In the genomic region with DNA sequence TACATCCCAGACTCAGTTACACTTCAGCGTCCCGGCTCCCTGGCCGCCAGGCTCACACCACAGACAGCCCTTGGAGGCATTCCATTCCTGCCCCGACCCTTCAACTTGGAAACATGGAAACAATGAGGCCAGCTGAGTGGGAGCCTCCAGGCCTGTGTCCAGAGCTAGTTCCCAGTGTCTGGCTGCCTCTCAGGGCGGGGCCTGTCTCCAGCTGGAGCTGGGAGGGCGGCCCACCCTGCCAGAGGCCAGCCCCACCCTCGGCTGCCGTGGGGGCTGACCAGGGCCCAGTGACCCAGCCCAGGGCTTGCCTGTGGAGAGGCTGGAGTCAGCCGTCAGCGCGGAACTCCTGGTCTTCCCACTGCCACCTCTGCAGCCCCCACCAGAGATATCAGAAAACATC, we compare ENCODE assay signal across 10 cellular contexts. TPM values are rescaled to one million over a fixed set of nuclear protein-coding genes. Genes with fewer than 3 reads are reported as not detected.
A peak's percentile ranks its signal among the peaks of the same experiment; 100 is the strongest.
DNase-seq lines count a peak whose midpoint lies in the region; ATAC-seq and TF ChIP-seq lines count a peak whose summit lies in the region.
"Had no signal": no experiment of that assay in that cellular context is flagged by ENCODE, and none has a peak within 500 bp of the region (broad histone marks: within the 10 kb centered on the region; RNA-seq: fewer than 3 reads in every experiment).

No MANE protein-coding gene starts in this region.

- H3K4me1 Mint-ChIP-seq in stimulated activated effector memory CD8-positive, alpha-beta T cell treated with anti-CD3 and anti-CD28 coated beads, Interleukin-12 subunit alpha, Interleukin-12 subunit beta, amount 100 ng/mL, for 72 hours, result peaks cover 13% of the 10 kb centered on the region
- H3K4me1 Mint-ChIP-seq: activated naive CD4-positive, alpha-beta T cell treated with anti-CD3 and anti-CD28 coated beads, Interleukin-2, amount 50 U/mL, for 24 hours had no signal

- no peaks in the 10 kb centered on the region for H3K9me3 ChIP-seq in HEK293 (ENCODE audit: control insufficient read depth, insufficient read depth, low read depth, low read length)
- H3K9me3 ChIP-seq in esophagus (ENCODE audit: control insufficient read depth in 2 of 2, insufficient read depth in 1 of 2, low read depth in 1 of 2, low read length in 1 of 2), result no peaks in the 10 kb centered on the region
- no peaks in the 10 kb centered on the region for H3K9me3 ChIP-seq in lower lobe of right lung

- peaks cover 30% of the 10 kb centered on the region for H3K36me3 Mint-ChIP-seq in stimulated activated effector memory CD8-positive, alpha-beta T cell treated with anti-CD3 and anti-CD28 coated beads, Interleukin-12 subunit alpha, Interleukin-12 subunit beta, amount 100 ng/mL, for 72 hours
- H3K36me3 Mint-ChIP-seq: activated naive CD4-positive, alpha-beta T cell treated with anti-CD3 and anti-CD28 coated beads, Interleukin-2, amount 50 U/mL, for 24 hours had no signal

- H3K4me1 ChIP-seq in HEK293 (ENCODE audit: control insufficient read depth, insufficient read depth, low read length) (no peaks in the 10 kb centered on the region), esophagus (ENCODE audit: control insufficient read depth in 2 of 2, insufficient read depth in 2 of 2, low read length in 1 of 2) (peaks cover 16 to 35% of the 10 kb centered on the region in 2 donors), lower lobe of right lung (peaks cover 66% of the 10 kb centered on the region)

- H3K27ac ChIP-seq in HEK293 (ENCODE audit: extremely low read depth, low read depth, low read length) (no peak overlapping the region), esophagus (ENCODE audit: low read depth in 2 of 2, low read length in 1 of 2) (peak overlapping the region; percentile 47 to 70), lower lobe of right lung (peak overlapping the region; percentile 78)

- no peak for TF ChIP-seq CTCF in HEK293 (tag by site-specific recombination; IDR thresholded peaks at IDR 0.05)
- no peak for TF ChIP-seq CTCF in lower lobe of right lung (IDR thresholded peaks at IDR 0.05)

- no peak overlapping the region for H3K4me3 Mint-ChIP-seq in stimulated activated effector memory CD8-positive, alpha-beta T cell treated with anti-CD3 and anti-CD28 coated beads, Interleukin-12 subunit alpha, Interleukin-12 subunit beta, amount 100 ng/mL, for 72 hours
- H3K4me3 Mint-ChIP-seq: activated naive CD4-positive, alpha-beta T cell treated with anti-CD3 and anti-CD28 coated beads, Interleukin-2, amount 50 U/mL, for 24 hours had no signal

- H3K9me3 Mint-ChIP-seq in stimulated activated effector memory CD8-positive, alpha-beta T cell treated with anti-CD3 and anti-CD28 coated beads, Interleukin-12 subunit alpha, Interleukin-12 subunit beta, amount 100 ng/mL, for 72 hours, result no peaks in the 10 kb centered on the region
- H3K9me3 Mint-ChIP-seq: activated naive CD4-positive, alpha-beta T cell treated with anti-CD3 and anti-CD28 coated beads, Interleukin-2, amount 50 U/mL, for 24 hours had no signal

- 46 to 54% methylated on average over 11 of the region's 11 CpGs for WGBS in esophagus, 2 donors

- H3K36me3 ChIP-seq in HEK293 (ENCODE audit: control insufficient read depth in 2 of 2, insufficient read depth in 1 of 2, low read length in 2 of 2) (peaks cover 0 to 37% of the 10 kb centered on the region in 2 experiments; a peak in 1 of 3 replicates), esophagus (ENCODE audit: control insufficient read depth in 2 of 2, insufficient read depth in 2 of 2, low read length in 1 of 2) (peaks cover 3 to 35% of the 10 kb centered on the region in 2 donors), lower lobe of right lung (peaks cover 42% of the 10 kb centered on the region)

- H3K4me3 ChIP-seq in HEK293 (ENCODE audit: low read depth, low read length) (no peak overlapping the region), esophagus (ENCODE audit: low read depth in 1 of 2, low read length in 2 of 2) (no peak overlapping the region), lower lobe of right lung (no peak overlapping the region)

- CTCF ChIA-PET in HEK293 (lab: Yijun Ruan, JAX), result no interaction called here

- H3K27me3 ChIP-seq in esophagus (ENCODE audit: control insufficient read depth in 1 of 2, insufficient read depth in 2 of 2, low read length in 2 of 2), result no peaks in the 10 kb centered on the region
- H3K27me3 ChIP-seq in lower lobe of right lung (ENCODE audit: low read depth), result no peaks in the 10 kb centered on the region

- intact Hi-C loops in lower lobe of right lung (cut with DNase I), result no loop called here

- DNase-seq in lower lobe of right lung (peak; percentile 62), NCI-H1105 (lab: John Stamatoyannopoulos, UW) (no peak), NCI-H2107 (lab: John Stamatoyannopoulos, UW) (no peak), DMS 273 treated with DMSO at 0.1 percent for 48 hours (lab: John Stamatoyannopoulos, UW) (no peak)
- no peak for DNase-seq in stimulated activated effector memory CD8-positive, alpha-beta T cell treated with anti-CD3 and anti-CD28 coated beads, Interleukin-12 subunit alpha, Interleukin-12 subunit beta, amount 100 ng/mL, for 72 hours (ENCODE audit: low spot score in 2 of 2)
- DNase-seq: NCI-H2171 had no signal

- peak overlapping the region; percentile 68 for H3K27ac Mint-ChIP-seq in stimulated activated effector memory CD8-positive, alpha-beta T cell treated with anti-CD3 and anti-CD28 coated beads, Interleukin-12 subunit alpha, Interleukin-12 subunit beta, amount 100 ng/mL, for 72 hours
- H3K27ac Mint-ChIP-seq: activated naive CD4-positive, alpha-beta T cell treated with anti-CD3 and anti-CD28 coated beads, Interleukin-2, amount 50 U/mL, for 24 hours had no signal

- ATAC-seq in lower lobe of right lung (peak; percentile 53 to 68), HG03442 (IDR thresholded peaks at IDR 0.05; ENCODE audit: unreplicated experiment) (no peak)
- no peak for ATAC-seq in stimulated activated effector memory CD8-positive, alpha-beta T cell treated with anti-CD3 and anti-CD28 coated beads, Interleukin-12 subunit alpha, Interleukin-12 subunit beta, amount 100 ng/mL, for 72 hours

- POLR2A ChIA-PET in HEK293 (lab: Yijun Ruan, JAX), result no interaction called here

TF ChIP-seq in HEK293, 187 proteins besides CTCF, POLR2A, EP300 and RAD21:
- peak; percentile 75 for TF ChIP-seq KLF1 (tag by site-specific recombination; IDR thresholded peaks at IDR 0.05)
- TF ChIP-seq EGR2 (tag by site-specific recombination; IDR thresholded peaks at IDR 0.05; ENCODE audit: low read depth), result 0 out of 2 replicates have a peak, but pooled peaks have one; percentile 23
- no peak for TF ChIP-seq RBAK (tag by site-specific recombination; IDR thresholded peaks at IDR 0.05)

RNA-seq across cellular contexts. Expression of gene SPON2, which starts 37.4 kb away (rescaled TPM):
- polyA plus RNA-seq in esophagus, result 10 to 100 TPM; 17.0 to 26.9 TPM
- 32.0 TPM for total RNA-seq in lower lobe of right lung

RNA-seq across cellular contexts. Expression of gene CTBP1, which starts 39.1 kb away (rescaled TPM):
- 10 to 100 TPM; 71.7 to 87.2 TPM for polyA plus RNA-seq in esophagus
- 165 TPM for total RNA-seq in lower lobe of right lung

Comparison
In these comparisons a context has a peak if more than half of its experiments do, and no peak if none do; other contexts are left out.
1. ATAC-seq: peak in lower lobe of right lung (2 of 2); none in stimulated activated effector memory CD8-positive, alpha-beta T cell treated with anti-CD3 and anti-CD28 coated beads, Interleukin-12 subunit alpha, Interleukin-12 subunit beta, amount 100 ng/mL, for 72 hours (single experiment) and HG03442 (single experiment).